In genomic region chr4:133149932-133150642, GRCh38 we compare ENCODE assay signal across 13 cellular contexts. TPM values are rescaled to one million over a fixed set of nuclear protein-coding genes. Genes with fewer than 3 reads are reported as not detected.
DNase-seq lines count a peak whose midpoint lies in the region; ATAC-seq and TF ChIP-seq lines count a peak whose summit lies in the region.
"Had no signal": no experiment of that assay in that cellular context is flagged by ENCODE, and none has a peak within 500 bp of the region (broad histone marks: within the 10 kb centered on the region; RNA-seq: fewer than 3 reads in every experiment).

No MANE protein-coding gene starts in this region.

- H3K4me3 Mint-ChIP-seq in activated CD4-positive, alpha-beta T cell treated with anti-CD3 and anti-CD28 coated beads, Interleukin-2, amount 10 ng/mL, durations not matched to agents 24 days and 14 days = no peak overlapping the region
- H3K4me3 Mint-ChIP-seq in activated CD4-positive, alpha-beta T cell treated with anti-CD3 and anti-CD28 coated beads for 36 hours = no peak overlapping the region

- ATAC-seq in activated CD4-positive, alpha-beta T cell treated with anti-CD3 and anti-CD28 coated beads for 36 hours = no peak
- no peak for ATAC-seq in lower lobe of right lung
- no peak for ATAC-seq in HG03460 (IDR thresholded peaks at IDR 0.05; ENCODE audit: unreplicated experiment)
- ATAC-seq in HG03571 (IDR thresholded peaks at IDR 0.05; ENCODE audit: unreplicated experiment) = no peak
- ATAC-seq: activated naive CD4-positive, alpha-beta T cell treated with anti-CD3 and anti-CD28 coated beads, Interleukin-2, amount 50 U/mL, for 72 hours; stimulated activated naive CD8-positive, alpha-beta T cell treated with anti-CD3 and anti-CD28 coated beads, Interleukin-15, amount 100 ng/mL, for 72 hours had no signal

- 5% methylated on average over 28 of the region's 28 CpGs for WGBS in thymus

- CTCF ChIA-PET in activated CD4-positive, alpha-beta T cell treated with anti-CD3 and anti-CD28 coated beads for 36 hours (lab: Charles Lee) = no interaction called here

- H3K27ac Mint-ChIP-seq in activated CD4-positive, alpha-beta T cell treated with anti-CD3 and anti-CD28 coated beads, Interleukin-2, amount 10 ng/mL, durations not matched to agents 24 days and 14 days = no peak overlapping the region
- H3K27ac Mint-ChIP-seq in activated CD4-positive, alpha-beta T cell treated with anti-CD3 and anti-CD28 coated beads for 36 hours = no peak overlapping the region

- H3K27me3 ChIP-seq in lower lobe of right lung (ENCODE audit: low read depth) = peaks cover 77% of the 10 kb centered on the region
- peaks cover 80% of the 10 kb centered on the region for H3K27me3 ChIP-seq in thymus (ENCODE audit: control insufficient read depth, insufficient read depth)

- in situ Hi-C loops in astrocyte of the cerebellum (cut with HindIII; ENCODE audit: low sequenced_read_pairs) = no loop called here

- H3K9me3 Mint-ChIP-seq in activated CD4-positive, alpha-beta T cell treated with anti-CD3 and anti-CD28 coated beads, Interleukin-2, amount 10 ng/mL, durations not matched to agents 24 days and 14 days = peaks cover 13% of the 10 kb centered on the region
- no peaks in the 10 kb centered on the region for H3K9me3 Mint-ChIP-seq in activated CD4-positive, alpha-beta T cell treated with anti-CD3 and anti-CD28 coated beads for 36 hours (ENCODE audit: low read depth)
- H3K9me3 Mint-ChIP-seq: stimulated activated naive CD8-positive, alpha-beta T cell treated with anti-CD3 and anti-CD28 coated beads, Interleukin-15, amount 100 ng/mL, for 72 hours had no signal

- POLR2A ChIA-PET in activated CD4-positive, alpha-beta T cell treated with anti-CD3 and anti-CD28 coated beads for 36 hours (lab: Charles Lee) = no interaction called here

- H3K27ac ChIP-seq in lower lobe of right lung (no peak overlapping the region), thymus (ENCODE audit: low read depth) (no peak overlapping the region)
- H3K27ac ChIP-seq: C4-2B had no signal

- no peak for TF ChIP-seq CTCF in astrocyte of the cerebellum (IDR thresholded peaks at IDR 0.05; ENCODE audit: low read depth, low read length, missing control alignments)
- TF ChIP-seq CTCF in lower lobe of right lung (IDR thresholded peaks at IDR 0.05) = no peak

- peak overlapping the region; percentile 59 for H3K4me3 ChIP-seq in astrocyte of the cerebellum (ENCODE audit: low read depth, low read length)
- peak overlapping the region; percentile 45 for H3K4me3 ChIP-seq in lower lobe of right lung
- H3K4me3 ChIP-seq in thymus (ENCODE audit: low read length) = peak overlapping the region; percentile 40

- H3K9me3 ChIP-seq in lower lobe of right lung = no peaks in the 10 kb centered on the region
- peaks cover 1% of the 10 kb centered on the region for H3K9me3 ChIP-seq in thymus (ENCODE audit: control insufficient read depth)

- H3K4me1 Mint-ChIP-seq in activated CD4-positive, alpha-beta T cell treated with anti-CD3 and anti-CD28 coated beads, Interleukin-2, amount 10 ng/mL, durations not matched to agents 24 days and 14 days = peaks cover 16% of the 10 kb centered on the region
- peaks cover 27% of the 10 kb centered on the region for H3K4me1 Mint-ChIP-seq in activated CD4-positive, alpha-beta T cell treated with anti-CD3 and anti-CD28 coated beads for 36 hours

- peaks cover 73% of the 10 kb centered on the region for H3K27me3 Mint-ChIP-seq in activated CD4-positive, alpha-beta T cell treated with anti-CD3 and anti-CD28 coated beads, Interleukin-2, amount 10 ng/mL, durations not matched to agents 24 days and 14 days
- H3K27me3 Mint-ChIP-seq in activated CD4-positive, alpha-beta T cell treated with anti-CD3 and anti-CD28 coated beads for 36 hours = peaks cover 74% of the 10 kb centered on the region

- peaks cover 7% of the 10 kb centered on the region for H3K36me3 Mint-ChIP-seq in activated CD4-positive, alpha-beta T cell treated with anti-CD3 and anti-CD28 coated beads, Interleukin-2, amount 10 ng/mL, durations not matched to agents 24 days and 14 days (ENCODE audit: low read depth)
- H3K36me3 Mint-ChIP-seq in activated CD4-positive, alpha-beta T cell treated with anti-CD3 and anti-CD28 coated beads for 36 hours (ENCODE audit: low read depth) = peaks cover 3% of the 10 kb centered on the region

- peak; percentile 47 for DNase-seq in activated CD4-positive, alpha-beta T cell treated with anti-CD3 and anti-CD28 coated beads, Interleukin-2, amount 10 ng/mL, durations not matched to agents 24 days and 14 days
- DNase-seq in activated CD4-positive, alpha-beta T cell treated with anti-CD3 and anti-CD28 coated beads for 36 hours = no peak
- DNase-seq in astrocyte of the cerebellum (ENCODE audit: low read depth) = no peak
- DNase-seq in lower lobe of right lung = no peak
- no peak for DNase-seq in GM19238 (ENCODE audit: insufficient read length, low spot score)
- DNase-seq: mammary epithelial cell; stimulated activated naive CD8-positive, alpha-beta T cell treated with anti-CD3 and anti-CD28 coated beads, Interleukin-15, amount 100 ng/mL, for 72 hours had no signal

- intact Hi-C loops in activated CD4-positive, alpha-beta T cell treated with anti-CD3 and anti-CD28 coated beads, Interleukin-2, amount 10 ng/mL, durations not matched to agents 24 days and 14 days (cut with micrococcal nuclease) = no loop called here
- intact Hi-C loops in activated CD4-positive, alpha-beta T cell treated with anti-CD3 and anti-CD28 coated beads for 36 hours (cut with DNase I, micrococcal nuclease) = loop anchor here in 1 of 2 experiments (5.0 kb wide), 1 partner anchor 1787 kb away; no protein-coding TSS in a partner anchor
- intact Hi-C loops in lower lobe of right lung (cut with DNase I) = no loop called here

- no peaks in the 10 kb centered on the region for H3K36me3 ChIP-seq in lower lobe of right lung
- H3K36me3 ChIP-seq in thymus (ENCODE audit: control insufficient read depth, insufficient read depth) = no peaks in the 10 kb centered on the region

- H3K4me1 ChIP-seq in lower lobe of right lung (peaks cover 69% of the 10 kb centered on the region), thymus (ENCODE audit: control insufficient read depth, insufficient read depth, low read length) (peaks cover 15% of the 10 kb centered on the region)

RNA-seq across cellular contexts. Expression of gene PCDH10, which starts 1.0 kb away (rescaled TPM):
- 0.07 TPM in 1 of 2 replicates, not detected in the other for total RNA-seq in activated CD4-positive, alpha-beta T cell treated with anti-CD3 and anti-CD28 coated beads, Interleukin-2, amount 10 ng/mL, durations not matched to agents 24 days and 14 days
- not detected for total RNA-seq in activated CD4-positive, alpha-beta T cell treated with anti-CD3 and anti-CD28 coated beads for 36 hours
- 0.71 TPM for total RNA-seq in lower lobe of right lung
- 0.11 TPM for polyA plus RNA-seq in thymus
- total RNA-seq: activated naive CD4-positive, alpha-beta T cell treated with anti-CD3 and anti-CD28 coated beads, Interleukin-2, amount 50 U/mL, for 72 hours; HT-29; mammary epithelial cell had no signal
- polyA plus RNA-seq: mammary epithelial cell had no signal
